11 cellular contexts compared by ENCODE assay signal in the genomic region with DNA sequence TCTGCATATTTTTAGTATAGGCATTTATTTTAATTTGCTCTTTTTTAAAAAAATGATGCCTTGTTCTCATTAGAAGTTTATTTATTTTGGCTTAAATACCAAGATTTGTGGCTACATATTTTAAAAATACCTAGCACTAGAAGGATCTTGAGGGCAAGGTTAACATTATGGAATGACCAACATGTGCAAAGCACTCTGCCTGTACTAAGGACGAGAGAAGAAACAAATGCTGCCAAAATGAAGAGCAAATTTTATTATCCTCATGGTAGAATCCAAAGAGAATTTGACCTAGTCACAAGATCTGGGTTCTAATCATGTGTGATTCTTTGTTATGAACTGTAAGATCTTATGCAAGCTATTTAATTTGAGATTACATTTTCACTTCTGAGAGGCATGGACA. TPM values are rescaled to one million over a fixed set of nuclear protein-coding genes. Genes with fewer than 3 reads are reported as not detected.
A peak's percentile ranks its signal among the peaks of the same experiment; 100 is the strongest.
DNase-seq lines count a peak whose midpoint lies in the region; ATAC-seq and TF ChIP-seq lines count a peak whose summit lies in the region.
"Had no signal": no experiment of that assay in that cellular context is flagged by ENCODE, and none has a peak within 500 bp of the region (broad histone marks: within the 10 kb centered on the region; RNA-seq: fewer than 3 reads in every experiment).

No MANE protein-coding gene starts in this region.

- H3K36me3 ChIP-seq in BJ (ENCODE audit: control insufficient read depth, insufficient read depth, low read length) (no peaks in the 10 kb centered on the region; the same call in 1 of the 2 replicates), GM23338 (ENCODE audit: insufficient read depth) (0 out of 2 replicates have a peak, but pooled peaks cover 3% of the 10 kb centered on the region), mesenchymal stem cell (ENCODE audit: control insufficient read depth in 1 of 2, insufficient read depth in 2 of 2, low read depth in 1 of 2, low read length in 2 of 2) (peaks cover 0 to 13% of the 10 kb centered on the region in 2 experiments)
- H3K36me3 ChIP-seq: brain microvascular endothelial cell, neutrophil had no signal

- no peak overlapping the region for H2BK12ac ChIP-seq in mesenchymal stem cell (ENCODE audit: low read length in 2 of 2)

- POLR2A ChIA-PET in BJ (lab: Charles Lee) = no interaction called here
- POLR2A ChIA-PET in activated naive CD8-positive, alpha-beta T cell treated with anti-CD3 and anti-CD28 coated beads, Interleukin-2, amount 10 ng/mL, durations not matched to agents 7 days and 5 days (lab: Charles Lee) = no interaction called here

- no peak overlapping the region for H3K18ac ChIP-seq in mesenchymal stem cell (ENCODE audit: low read depth in 1 of 2, low read length in 2 of 2)

- H3K14ac ChIP-seq in mesenchymal stem cell (ENCODE audit: low read length in 2 of 2) = no peak overlapping the region

- no peak overlapping the region for H3K27ac ChIP-seq in GM23338 (ENCODE audit: low read depth)
- no peak overlapping the region for H3K27ac ChIP-seq in mesenchymal stem cell (ENCODE audit: low read length, poor library complexity, severe bottlenecking)
- no peak overlapping the region for H3K27ac ChIP-seq in foreskin keratinocyte
- H3K27ac ChIP-seq: brain microvascular endothelial cell, neutrophil had no signal

- WGBS in mesenchymal stem cell = 83% methylated on average over 1 of the region's 1 CpG

- no peak overlapping the region for H3K23ac ChIP-seq in mesenchymal stem cell (ENCODE audit: low read length in 2 of 2)

- no peak overlapping the region for H4K8ac ChIP-seq in mesenchymal stem cell (ENCODE audit: low read length)

- H3K4ac ChIP-seq in mesenchymal stem cell (ENCODE audit: low read depth in 1 of 2, low read length in 2 of 2) = no peak overlapping the region

- H3K27me3 ChIP-seq in BJ (ENCODE audit: control insufficient read depth, insufficient read depth, low read length) (no peaks in the 10 kb centered on the region), GM23338 (ENCODE audit: insufficient read depth) (no peaks in the 10 kb centered on the region), mesenchymal stem cell (ENCODE audit: control insufficient read depth in 1 of 2, insufficient read depth in 1 of 2, low read length in 2 of 2) (no peaks in the 10 kb centered on the region), foreskin keratinocyte (no peaks in the 10 kb centered on the region)
- H3K27me3 ChIP-seq: brain microvascular endothelial cell, neutrophil had no signal

- DNase-seq in BJ (ENCODE audit: low read depth) (peak; percentile 23), GM23338 (ENCODE audit: low spot score) (no peak), mesenchymal stem cell (no peak), amygdala (lab: John Stamatoyannopoulos, UW) (no peak), foreskin keratinocyte (no peak)
- no peak for DNase-seq in activated naive CD8-positive, alpha-beta T cell treated with anti-CD3 and anti-CD28 coated beads, Interleukin-2, amount 10 ng/mL, durations not matched to agents 7 days and 5 days
- DNase-seq in stimulated activated naive B cell treated with anti-CD40 and anti-IgM and Interleukin-4, amounts not matched to agents 10 μg/mL and 1 μg/mL and 100 μg/mL, for 72 hours = no peak
- no peak for DNase-seq in stimulated activated CD4-positive, alpha-beta T cell treated with anti-CD3 and anti-CD28 coated beads, Interleukin-4, amount 100 ng/mL, for 4 hours
- DNase-seq: activated CD4-positive, alpha-beta T cell treated with anti-CD3 and anti-CD28 coated beads for 1 hour; brain microvascular endothelial cell had no signal

- no peaks in the 10 kb centered on the region for H3K79me1 ChIP-seq in mesenchymal stem cell (replicated peaks; ENCODE audit: low read length, poor library complexity, severe bottlenecking)

- no peak overlapping the region for H4K91ac ChIP-seq in mesenchymal stem cell (ENCODE audit: low read length)

- H3K4me1 Mint-ChIP-seq in GM23338 = peaks cover 38% of the 10 kb centered on the region
- peaks cover 49% of the 10 kb centered on the region for H3K4me1 Mint-ChIP-seq in activated naive CD8-positive, alpha-beta T cell treated with anti-CD3 and anti-CD28 coated beads, Interleukin-2, amount 10 ng/mL, durations not matched to agents 7 days and 5 days
- peaks cover 30 to 56% of the 10 kb centered on the region in 2 donors for H3K4me1 Mint-ChIP-seq in stimulated activated naive B cell treated with anti-CD40 and anti-IgM and Interleukin-4, amounts not matched to agents 10 μg/mL and 1 μg/mL and 100 μg/mL, for 72 hours

- no peaks in the 10 kb centered on the region for H3K9me2 ChIP-seq in GM23338 (ENCODE audit: insufficient read depth)

- H3K4me3 Mint-ChIP-seq in GM23338 = peak overlapping the region; percentile 41
- peak overlapping the region; percentile 25 for H3K4me3 Mint-ChIP-seq in activated naive CD8-positive, alpha-beta T cell treated with anti-CD3 and anti-CD28 coated beads, Interleukin-2, amount 10 ng/mL, durations not matched to agents 7 days and 5 days
- no peak overlapping the region for H3K4me3 Mint-ChIP-seq in stimulated activated naive B cell treated with anti-CD40 and anti-IgM and Interleukin-4, amounts not matched to agents 10 μg/mL and 1 μg/mL and 100 μg/mL, for 72 hours

- H3K4me2 ChIP-seq in GM23338 (peak overlapping the region; percentile 90), mesenchymal stem cell (ENCODE audit: low read length, poor library complexity, severe bottlenecking) (no peak overlapping the region)

- no peak overlapping the region for H2BK120ac ChIP-seq in mesenchymal stem cell (ENCODE audit: low read depth, low read length)

- CTCF ChIA-PET in BJ (lab: Yijun Ruan, JAX) = no interaction called here

- no peak overlapping the region for H2AK5ac ChIP-seq in mesenchymal stem cell (ENCODE audit: low read length, severe bottlenecking)

- TF ChIP-seq CTCF in BJ (IDR thresholded peaks at IDR 0.05; ENCODE audit: insufficient read depth, low read depth, low read length) (no peak), GM23338 (conservative IDR thresholded peaks at IDR 0.05; ENCODE audit: low read depth in 2 of 2) (no peak), foreskin keratinocyte (conservative IDR thresholded peaks at IDR 0.05) (no peak)

- H3K79me2 ChIP-seq in GM23338 (replicated peaks; ENCODE audit: insufficient read depth) = peaks cover 74% of the 10 kb centered on the region

- H3K27me3 Mint-ChIP-seq in GM23338 (ENCODE audit: insufficient read depth, low read depth, poor library complexity) = peaks cover 4% of the 10 kb centered on the region
- H3K27me3 Mint-ChIP-seq in activated naive CD8-positive, alpha-beta T cell treated with anti-CD3 and anti-CD28 coated beads, Interleukin-2, amount 10 ng/mL, durations not matched to agents 7 days and 5 days = no peaks in the 10 kb centered on the region
- H3K27me3 Mint-ChIP-seq in stimulated activated naive B cell treated with anti-CD40 and anti-IgM and Interleukin-4, amounts not matched to agents 10 μg/mL and 1 μg/mL and 100 μg/mL, for 72 hours = no peaks in the 10 kb centered on the region

- peaks cover 56% of the 10 kb centered on the region for H4K20me1 ChIP-seq in GM23338 (replicated peaks; ENCODE audit: insufficient read depth)

- no peak overlapping the region for H2BK15ac ChIP-seq in mesenchymal stem cell (ENCODE audit: low read depth, poor library complexity, severe bottlenecking)

- peaks cover 7% of the 10 kb centered on the region; the same call in 1 of the 3 replicates for H3K36me3 Mint-ChIP-seq in GM23338 (ENCODE audit: low read depth)
- H3K36me3 Mint-ChIP-seq in activated naive CD8-positive, alpha-beta T cell treated with anti-CD3 and anti-CD28 coated beads, Interleukin-2, amount 10 ng/mL, durations not matched to agents 7 days and 5 days = peaks cover 26% of the 10 kb centered on the region
- peaks cover 9 to 24% of the 10 kb centered on the region in 2 donors for H3K36me3 Mint-ChIP-seq in stimulated activated naive B cell treated with anti-CD40 and anti-IgM and Interleukin-4, amounts not matched to agents 10 μg/mL and 1 μg/mL and 100 μg/mL, for 72 hours

- H2AFZ ChIP-seq in GM23338 = no peak overlapping the region
- no peak overlapping the region for H2AFZ ChIP-seq in mesenchymal stem cell (ENCODE audit: low read depth, low read length)

- H3K4me3 ChIP-seq in BJ (ENCODE audit: low read depth, low read length) = no peak overlapping the region; the same call in 1 of the 2 replicates
- no peak overlapping the region; the same call in 1 of the 2 replicates for H3K4me3 ChIP-seq in GM23338
- no peak overlapping the region for H3K4me3 ChIP-seq in mesenchymal stem cell (ENCODE audit: insufficient read depth in 1 of 2, low read depth in 1 of 2, low read length in 2 of 2)

- H3F3A ChIP-seq in GM23338 (replicated peaks; ENCODE audit: low read depth) = no peaks in the 10 kb centered on the region

- H3K9ac ChIP-seq in mesenchymal stem cell (ENCODE audit: low read length) = peak overlapping the region; percentile 96

- no peaks in the 10 kb centered on the region for H3K9me3 Mint-ChIP-seq in GM23338
- no peaks in the 10 kb centered on the region for H3K9me3 Mint-ChIP-seq in activated naive CD8-positive, alpha-beta T cell treated with anti-CD3 and anti-CD28 coated beads, Interleukin-2, amount 10 ng/mL, durations not matched to agents 7 days and 5 days
- no peaks in the 10 kb centered on the region for H3K9me3 Mint-ChIP-seq in stimulated activated naive B cell treated with anti-CD40 and anti-IgM and Interleukin-4, amounts not matched to agents 10 μg/mL and 1 μg/mL and 100 μg/mL, for 72 hours

- no peak overlapping the region for H2BK5ac ChIP-seq in mesenchymal stem cell (ENCODE audit: low read depth, low read length, poor library complexity, severe bottlenecking)

- H3K27ac Mint-ChIP-seq in GM23338 = no peak overlapping the region
- no peak overlapping the region for H3K27ac Mint-ChIP-seq in activated naive CD8-positive, alpha-beta T cell treated with anti-CD3 and anti-CD28 coated beads, Interleukin-2, amount 10 ng/mL, durations not matched to agents 7 days and 5 days
- H3K27ac Mint-ChIP-seq in stimulated activated naive B cell treated with anti-CD40 and anti-IgM and Interleukin-4, amounts not matched to agents 10 μg/mL and 1 μg/mL and 100 μg/mL, for 72 hours = no peak overlapping the region

- ATAC-seq in GM23338 (no peak), foreskin keratinocyte (no peak)
- no peak for ATAC-seq in activated naive CD8-positive, alpha-beta T cell treated with anti-CD3 and anti-CD28 coated beads, Interleukin-2, amount 10 ng/mL, durations not matched to agents 7 days and 5 days (ENCODE audit: low read depth)
- ATAC-seq in stimulated activated naive B cell treated with anti-CD40 and anti-IgM and Interleukin-4, amounts not matched to agents 10 μg/mL and 1 μg/mL and 100 μg/mL, for 72 hours (replicated peaks) = no peak

- H3K9me3 ChIP-seq in mesenchymal stem cell (ENCODE audit: control insufficient read depth, low read length) = no peaks in the 10 kb centered on the region
- H3K9me3 ChIP-seq: neutrophil had no signal

- H3K4me1 ChIP-seq in GM23338 (ENCODE audit: insufficient read depth) = peaks cover 19% of the 10 kb centered on the region
- peaks cover 7% of the 10 kb centered on the region for H3K4me1 ChIP-seq in mesenchymal stem cell (ENCODE audit: control insufficient read depth, insufficient read depth, low read depth, low read length)
- H3K4me1 ChIP-seq in foreskin keratinocyte = peaks cover 35% of the 10 kb centered on the region

RNA-seq across cellular contexts. Expression of gene CAND1, which starts 2.8 kb away (rescaled TPM):
- polyA plus RNA-seq in BJ (2011; rRNA removed) = 64.6 and 110 TPM in 2 replicates
- polyA minus RNA-seq in BJ (2011; rRNA and poly(A)+ RNA removed) = 56.3 and 63.9 TPM in 2 replicates
- total RNA-seq in GM23338 (2014; rRNA removed; shearing (Covaris generic)) = 151 and 164 TPM in 2 replicates
- 53.8 and 71.4 TPM in 2 replicates for polyA plus RNA-seq in GM23338 (2016; fragmentation: Nextera tagmentation; extraction: Ambion mirVana)
- total RNA-seq in activated naive CD8-positive, alpha-beta T cell treated with anti-CD3 and anti-CD28 coated beads, Interleukin-2, amount 10 ng/mL, durations not matched to agents 7 days and 5 days = 100 to 1,000 TPM; 145 to 152 TPM
- polyA plus RNA-seq in mesenchymal stem cell (2013, experiment 1 of 2) = 48.9 TPM
- 49.6 TPM for polyA plus RNA-seq in mesenchymal stem cell (2013, experiment 2 of 2)
- 126 and 129 TPM in 2 replicates for total RNA-seq in foreskin keratinocyte
- polyA plus RNA-seq in foreskin keratinocyte = 28.3 and 34.9 TPM in 2 replicates

Comparison
In these comparisons a context has a peak if more than half of its experiments do, and no peak if none do; other contexts are left out.
1. H3K4me3 Mint-ChIP-seq: peak in GM23338 (single experiment) and activated naive CD8-positive, alpha-beta T cell treated with anti-CD3 and anti-CD28 coated beads, Interleukin-2, amount 10 ng/mL, durations not matched to agents 7 days and 5 days (single experiment); none in stimulated activated naive B cell treated with anti-CD40 and anti-IgM and Interleukin-4, amounts not matched to agents 10 μg/mL and 1 μg/mL and 100 μg/mL, for 72 hours (0 of 2).